In the genomic region with DNA sequence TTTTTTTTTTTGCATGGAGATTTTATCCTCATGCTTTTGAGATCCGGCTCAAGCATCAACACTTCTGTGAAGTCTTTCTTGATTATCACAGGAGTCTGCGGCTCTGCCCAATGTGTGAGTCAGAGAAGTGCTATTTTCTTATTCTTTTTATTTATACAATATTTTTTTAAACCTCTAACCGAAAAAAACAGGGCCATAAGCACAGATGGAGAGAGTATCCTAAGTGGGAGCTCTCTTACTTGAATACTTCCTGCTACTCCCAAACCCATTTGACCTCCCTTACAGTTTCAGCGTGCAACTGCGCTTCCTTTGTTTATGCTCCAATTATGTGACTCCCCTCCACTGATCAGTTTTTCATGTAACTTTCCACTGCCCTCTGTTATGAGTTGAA, we compare ENCODE assay signal across 11 cellular contexts. TPM values are rescaled to one million over a fixed set of nuclear protein-coding genes. Genes with fewer than 3 reads are reported as not detected.
A peak's percentile ranks its signal among the peaks of the same experiment; 100 is the strongest.
DNase-seq lines count a peak whose midpoint lies in the region; ATAC-seq and TF ChIP-seq lines count a peak whose summit lies in the region.
"Had no signal": no experiment of that assay in that cellular context is flagged by ENCODE, and none has a peak within 500 bp of the region (broad histone marks: within the 10 kb centered on the region; RNA-seq: fewer than 3 reads in every experiment).

No MANE protein-coding gene starts in this region.

- TF ChIP-seq CTCF in foreskin keratinocyte (conservative IDR thresholded peaks at IDR 0.05) = no peak

- H3K27me3 ChIP-seq in foreskin keratinocyte (no peaks in the 10 kb centered on the region), subcutaneous abdominal adipose tissue (ENCODE audit: control insufficient read depth in 5 of 5, insufficient read depth in 4 of 5, low read length in 5 of 5) (no peaks in the 10 kb centered on the region)

- ATAC-seq in activated T-helper 17 cell treated with anti-CD3 and anti-CD28 coated beads, Interleukin-2, amount 50 U/mL, for 72 hours (replicated peaks) = no peak
- ATAC-seq in foreskin keratinocyte = peak; percentile 13
- ATAC-seq in HG03159 (IDR thresholded peaks at IDR 0.05; ENCODE audit: unreplicated experiment) = no peak

- H3K4me1 Mint-ChIP-seq in T-helper 2 cell treated with Interferon-gamma antibody and Interleukin-4, amounts not matched to agents 5 μg/mL and 100 μg/mL, for 36 hours (ENCODE audit: low read depth) = peaks cover 51% of the 10 kb centered on the region
- H3K4me1 Mint-ChIP-seq in activated T-helper 17 cell treated with anti-CD3 and anti-CD28 coated beads, Interleukin-2, amount 50 U/mL, for 72 hours = peaks cover 45% of the 10 kb centered on the region

- H3K4me3 ChIP-seq in subcutaneous abdominal adipose tissue (ENCODE audit: low read depth in 1 of 5, low read length in 5 of 5) = no peak overlapping the region

- H3K27ac ChIP-seq in foreskin keratinocyte (no peak overlapping the region), subcutaneous abdominal adipose tissue (ENCODE audit: low read depth, low read length) (peak overlapping the region; percentile 69)

- H3K9me3 Mint-ChIP-seq in T-helper 2 cell treated with Interferon-gamma antibody and Interleukin-4, amounts not matched to agents 5 μg/mL and 100 μg/mL, for 36 hours = no peaks in the 10 kb centered on the region
- H3K9me3 Mint-ChIP-seq in activated T-helper 17 cell treated with anti-CD3 and anti-CD28 coated beads, Interleukin-2, amount 50 U/mL, for 72 hours = no peaks in the 10 kb centered on the region

- H3K36me3 ChIP-seq in subcutaneous abdominal adipose tissue (ENCODE audit: control insufficient read depth in 5 of 5, insufficient read depth in 5 of 5, low read length in 5 of 5) = no peaks in the 10 kb centered on the region

- H3K9ac ChIP-seq in subcutaneous abdominal adipose tissue (ENCODE audit: low read length in 5 of 5) = no peak overlapping the region

- DNase-seq in T-helper 2 cell treated with Interferon-gamma antibody and Interleukin-4, amounts not matched to agents 5 μg/mL and 100 μg/mL, for 36 hours (ENCODE audit: low spot score) = no peak
- DNase-seq in T-helper 2 cell (no peak), foreskin keratinocyte (peak in 1 of 2 donors; percentile 70), NK-92 (lab: John Stamatoyannopoulos, UW; ENCODE audit: unreplicated experiment) (no peak)
- DNase-seq in stimulated activated naive CD4-positive, alpha-beta T cell treated with Interleukin-2 at 50 U/mL for 16 hours (lab: John Stamatoyannopoulos, UW) = no peak
- DNase-seq: 8988T, NCI-H1436, SHP77 had no signal

- peaks cover 13% of the 10 kb centered on the region for H3K36me3 Mint-ChIP-seq in T-helper 2 cell treated with Interferon-gamma antibody and Interleukin-4, amounts not matched to agents 5 μg/mL and 100 μg/mL, for 36 hours (ENCODE audit: low read depth)
- H3K36me3 Mint-ChIP-seq in activated T-helper 17 cell treated with anti-CD3 and anti-CD28 coated beads, Interleukin-2, amount 50 U/mL, for 72 hours (ENCODE audit: low read depth) = peaks cover 5% of the 10 kb centered on the region

- H3K4me1 ChIP-seq in foreskin keratinocyte (peaks cover 34% of the 10 kb centered on the region), subcutaneous abdominal adipose tissue (ENCODE audit: control insufficient read depth in 5 of 5, insufficient read depth in 5 of 5, low read length in 5 of 5) (peaks cover 0 to 55% (median 48%) of the 10 kb centered on the region in 5 donors)

- no peak overlapping the region for H3K27ac Mint-ChIP-seq in T-helper 2 cell treated with Interferon-gamma antibody and Interleukin-4, amounts not matched to agents 5 μg/mL and 100 μg/mL, for 36 hours
- no peak overlapping the region for H3K27ac Mint-ChIP-seq in activated T-helper 17 cell treated with anti-CD3 and anti-CD28 coated beads, Interleukin-2, amount 50 U/mL, for 72 hours

- H3K9me3 ChIP-seq in subcutaneous abdominal adipose tissue (ENCODE audit: control insufficient read depth in 5 of 5, low read length in 5 of 5) = no peaks in the 10 kb centered on the region

- peak overlapping the region; percentile 22 for H3K4me3 Mint-ChIP-seq in T-helper 2 cell treated with Interferon-gamma antibody and Interleukin-4, amounts not matched to agents 5 μg/mL and 100 μg/mL, for 36 hours
- peak overlapping the region; percentile 16 for H3K4me3 Mint-ChIP-seq in activated T-helper 17 cell treated with anti-CD3 and anti-CD28 coated beads, Interleukin-2, amount 50 U/mL, for 72 hours

- peaks cover 5% of the 10 kb centered on the region for H3K27me3 Mint-ChIP-seq in T-helper 2 cell treated with Interferon-gamma antibody and Interleukin-4, amounts not matched to agents 5 μg/mL and 100 μg/mL, for 36 hours (ENCODE audit: low read depth)
- no peaks in the 10 kb centered on the region for H3K27me3 Mint-ChIP-seq in activated T-helper 17 cell treated with anti-CD3 and anti-CD28 coated beads, Interleukin-2, amount 50 U/mL, for 72 hours

RNA-seq across cellular contexts. Expression of gene ATXN1, which starts 8.7 kb away (rescaled TPM):
- total RNA-seq in activated T-helper 17 cell treated with anti-CD3 and anti-CD28 coated beads, Interleukin-2, amount 50 U/mL, for 72 hours = 100 to 1,000 TPM in 1 of 2 donors, 10 to 100 TPM in 1; 41.0 to 115 TPM
- 7.2 and 11.9 TPM in 2 replicates for total RNA-seq in foreskin keratinocyte
- polyA plus RNA-seq in foreskin keratinocyte = 2.4 and 3.0 TPM in 2 replicates
